In the genomic region with DNA sequence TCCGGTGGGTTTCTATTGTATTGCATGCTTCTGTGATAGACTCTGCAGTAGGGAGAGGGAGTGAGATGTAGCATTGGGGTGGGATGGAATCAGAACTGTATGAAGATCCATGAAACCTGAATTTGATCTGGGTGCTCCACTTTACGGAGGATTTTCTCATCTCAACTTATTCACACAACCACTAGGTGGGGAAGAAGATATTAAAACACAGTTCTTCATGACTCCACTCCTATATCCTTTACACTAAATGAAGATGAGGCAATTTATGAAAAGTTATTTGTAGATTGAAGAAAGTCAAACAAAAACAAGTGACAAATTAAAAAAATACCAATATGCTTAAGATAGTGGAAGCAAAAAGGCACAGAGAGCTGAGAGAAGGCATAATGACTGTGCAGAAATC, we compare ENCODE assay signal across 15 cellular contexts.
DNase-seq lines count a peak whose midpoint lies in the region; ATAC-seq, FAIRE-seq and TF ChIP-seq lines count a peak whose summit lies in the region.
"Had no signal": no experiment of that assay in that cellular context is flagged by ENCODE, and none has a peak within 500 bp of the region (broad histone marks: within the 10 kb centered on the region; RNA-seq: fewer than 3 reads in every experiment).

No MANE protein-coding gene starts in this region.

- 71 to 74% (median 72%) methylated on average over 2 of the region's 2 CpGs for WGBS in small intestine, 3 donors

- H3K4me1 Mint-ChIP-seq in HFFc6 (ENCODE audit: low read depth) = no peaks in the 10 kb centered on the region
- H3K4me1 Mint-ChIP-seq: activated B cell treated with CpG ODN at 0.5 μM for 24 hours had no signal

- POLR2A ChIA-PET in AG04450 (lab: Yijun Ruan, JAX) = no interaction called here

- peaks cover 1% of the 10 kb centered on the region for H3K27me3 Mint-ChIP-seq in HFFc6 (ENCODE audit: insufficient read depth)

- peaks cover 5% of the 10 kb centered on the region; the same call in 1 of the 2 replicates for H3K9me3 Mint-ChIP-seq in HFFc6
- H3K9me3 Mint-ChIP-seq: activated B cell treated with CpG ODN at 0.5 μM for 24 hours had no signal

- H3K4me3 Mint-ChIP-seq in HFFc6 = no peak overlapping the region
- H3K4me3 Mint-ChIP-seq: activated B cell treated with CpG ODN at 0.5 μM for 24 hours had no signal

- H3K4me3 ChIP-seq in AG04450 (ENCODE audit: low read depth, low read length) = no peak overlapping the region
- H3K4me3 ChIP-seq in small intestine (ENCODE audit: low read depth in 1 of 2, low read length in 2 of 2) = no peak overlapping the region
- H3K4me3 ChIP-seq: BLaER1 treated with 17β-estradiol and CSF1 and Interleukin-3, amounts not matched to agents 10 nM and 100 nM; lung; right lobe of liver; tibial artery had no signal

- ATAC-seq in SK-N-SH treated with all-trans-retinoic acid at 6 μM for 48 hours (peak; percentile 52; the same call in 2 of the 3 replicates), foreskin keratinocyte (no peak), GM21447 (IDR thresholded peaks at IDR 0.05; ENCODE audit: unreplicated experiment) (no peak)
- ATAC-seq: right lobe of liver had no signal

- no peak overlapping the region for H3K27ac ChIP-seq in AG04450 (ENCODE audit: low read depth, low read length)
- no peak overlapping the region for H3K27ac ChIP-seq in foreskin keratinocyte
- no peak overlapping the region for H3K27ac ChIP-seq in small intestine (ENCODE audit: low read depth in 1 of 2, low read length in 1 of 2)
- H3K27ac ChIP-seq: BLaER1 treated with 17β-estradiol and CSF1 and Interleukin-3, amounts not matched to agents 10 nM and 100 nM; right lobe of liver; tibial artery had no signal

- CTCF ChIA-PET in AG04450 (lab: Charles Lee) = interaction anchor here (1.1 to 2.0 kb wide), 5 partner anchors 17 to 1606 kb away, joined by 3 to 5 read pairs (median 5); no protein-coding TSS in a partner anchor

- H3K27me3 ChIP-seq in AG04450 (ENCODE audit: control insufficient read depth, insufficient read depth, low read length) (no peaks in the 10 kb centered on the region), foreskin keratinocyte (no peaks in the 10 kb centered on the region), small intestine (ENCODE audit: control insufficient read depth in 2 of 2, insufficient read depth in 2 of 2, low read length in 2 of 2) (no peaks in the 10 kb centered on the region)
- H3K27me3 ChIP-seq: BLaER1 treated with 17β-estradiol and CSF1 and Interleukin-3, amounts not matched to agents 10 nM and 100 nM; right lobe of liver; tibial artery had no signal

- no peak overlapping the region for H3K27ac Mint-ChIP-seq in HFFc6
- H3K27ac Mint-ChIP-seq: activated B cell treated with CpG ODN at 0.5 μM for 24 hours had no signal

- H3K9me3 ChIP-seq in AG04450 (ENCODE audit: control insufficient read depth, insufficient read depth, low read length) (no peaks in the 10 kb centered on the region), small intestine (ENCODE audit: control insufficient read depth, low read depth) (no peaks in the 10 kb centered on the region)
- H3K9me3 ChIP-seq: BLaER1 treated with 17β-estradiol and CSF1 and Interleukin-3, amounts not matched to agents 10 nM and 100 nM; right lobe of liver; tibial artery had no signal

- H3K36me3 ChIP-seq in small intestine (ENCODE audit: control insufficient read depth in 2 of 2, insufficient read depth in 2 of 2, low read length in 2 of 2) = no peaks in the 10 kb centered on the region
- H3K36me3 ChIP-seq: BLaER1 treated with 17β-estradiol and CSF1 and Interleukin-3, amounts not matched to agents 10 nM and 100 nM; right lobe of liver; tibial artery had no signal

- FAIRE-seq in small intestine (lab: Jason Lieb, UNC) = no peak
- FAIRE-seq: colon had no signal

- TF ChIP-seq CTCF in AG04450 (IDR thresholded peaks at IDR 0.05; ENCODE audit: low read depth, low read length) (peak; percentile 44), HFFc6 (IDR thresholded peaks at IDR 0.05) (peak; percentile 28), foreskin keratinocyte (conservative IDR thresholded peaks at IDR 0.05) (peak; percentile 48)

- DNase-seq in AG04450 (ENCODE audit: low read depth, low spot score) = no peak
- no peak for DNase-seq in HFFc6
- DNase-seq in foreskin keratinocyte = peak in 1 of 2 donors; percentile 17
- no peak for DNase-seq in small intestine
- no peak for DNase-seq in nucleus accumbens (lab: John Stamatoyannopoulos, UW)
- no peak for DNase-seq in midbrain (lab: John Stamatoyannopoulos, UW)
- DNase-seq: activated B cell treated with CpG ODN at 0.5 μM for 24 hours, NCI-H2029 treated with DMSO at 0.1 percent for 48 hours, right lobe of liver, tibial artery had no signal

- H3K4me1 ChIP-seq in foreskin keratinocyte = no peaks in the 10 kb centered on the region
- no peaks in the 10 kb centered on the region for H3K4me1 ChIP-seq in small intestine (ENCODE audit: control insufficient read depth in 2 of 2, insufficient read depth in 1 of 2, low read depth in 1 of 2, low read length in 1 of 2)
- H3K4me1 ChIP-seq: BLaER1 treated with 17β-estradiol and CSF1 and Interleukin-3, amounts not matched to agents 10 nM and 100 nM; right lobe of liver had no signal

- no peaks in the 10 kb centered on the region for H3K36me3 Mint-ChIP-seq in HFFc6 (ENCODE audit: low read depth)

TF ChIP-seq in SK-N-SH treated with all-trans-retinoic acid at 6 μM for 48 hours, 23 proteins besides CTCF, POLR2A, EP300 and RAD21 (continues in another document):
- TF ChIP-seq ZNF70 (CRISPR knock-in tag; IDR thresholded peaks at IDR 0.05) = no peak
- TF ChIP-seq, protein P1, sequence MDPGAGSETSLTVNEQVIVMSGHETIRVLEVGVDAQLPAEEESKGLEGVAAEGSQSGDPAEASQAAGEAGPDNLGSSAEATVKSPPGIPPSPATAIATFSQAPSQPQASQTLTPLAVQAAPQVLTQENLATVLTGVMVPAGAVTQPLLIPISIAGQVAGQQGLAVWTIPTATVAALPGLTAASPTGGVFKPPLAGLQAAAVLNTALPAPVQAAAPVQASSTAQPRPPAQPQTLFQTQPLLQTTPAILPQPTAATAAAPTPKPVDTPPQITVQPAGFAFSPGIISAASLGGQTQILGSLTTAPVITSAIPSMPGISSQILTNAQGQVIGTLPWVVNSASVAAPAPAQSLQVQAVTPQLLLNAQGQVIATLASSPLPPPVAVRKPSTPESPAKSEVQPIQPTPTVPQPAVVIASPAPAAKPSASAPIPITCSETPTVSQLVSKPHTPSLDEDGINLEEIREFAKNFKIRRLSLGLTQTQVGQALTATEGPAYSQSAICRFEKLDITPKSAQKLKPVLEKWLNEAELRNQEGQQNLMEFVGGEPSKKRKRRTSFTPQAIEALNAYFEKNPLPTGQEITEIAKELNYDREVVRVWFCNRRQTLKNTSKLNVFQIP (CRISPR knock-in tag; IDR thresholded peaks at IDR 0.05; ENCODE audit: borderline replicate concordance, low read depth) = no peak
- TF ChIP-seq, protein P2, sequence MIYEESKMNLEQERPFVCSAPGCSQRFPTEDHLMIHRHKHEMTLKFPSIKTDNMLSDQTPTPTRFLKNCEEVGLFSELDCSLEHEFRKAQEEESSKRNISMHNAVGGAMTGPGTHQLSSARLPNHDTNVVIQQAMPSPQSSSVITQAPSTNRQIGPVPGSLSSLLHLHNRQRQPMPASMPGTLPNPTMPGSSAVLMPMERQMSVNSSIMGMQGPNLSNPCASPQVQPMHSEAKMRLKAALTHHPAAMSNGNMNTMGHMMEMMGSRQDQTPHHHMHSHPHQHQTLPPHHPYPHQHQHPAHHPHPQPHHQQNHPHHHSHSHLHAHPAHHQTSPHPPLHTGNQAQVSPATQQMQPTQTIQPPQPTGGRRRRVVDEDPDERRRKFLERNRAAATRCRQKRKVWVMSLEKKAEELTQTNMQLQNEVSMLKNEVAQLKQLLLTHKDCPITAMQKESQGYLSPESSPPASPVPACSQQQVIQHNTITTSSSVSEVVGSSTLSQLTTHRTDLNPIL (CRISPR knock-in tag; IDR thresholded peaks at IDR 0.05; ENCODE audit: low read depth) = no peak
- no peak for TF ChIP-seq OSR1 (CRISPR knock-in tag; IDR thresholded peaks at IDR 0.05)
- TF ChIP-seq, protein P3, sequence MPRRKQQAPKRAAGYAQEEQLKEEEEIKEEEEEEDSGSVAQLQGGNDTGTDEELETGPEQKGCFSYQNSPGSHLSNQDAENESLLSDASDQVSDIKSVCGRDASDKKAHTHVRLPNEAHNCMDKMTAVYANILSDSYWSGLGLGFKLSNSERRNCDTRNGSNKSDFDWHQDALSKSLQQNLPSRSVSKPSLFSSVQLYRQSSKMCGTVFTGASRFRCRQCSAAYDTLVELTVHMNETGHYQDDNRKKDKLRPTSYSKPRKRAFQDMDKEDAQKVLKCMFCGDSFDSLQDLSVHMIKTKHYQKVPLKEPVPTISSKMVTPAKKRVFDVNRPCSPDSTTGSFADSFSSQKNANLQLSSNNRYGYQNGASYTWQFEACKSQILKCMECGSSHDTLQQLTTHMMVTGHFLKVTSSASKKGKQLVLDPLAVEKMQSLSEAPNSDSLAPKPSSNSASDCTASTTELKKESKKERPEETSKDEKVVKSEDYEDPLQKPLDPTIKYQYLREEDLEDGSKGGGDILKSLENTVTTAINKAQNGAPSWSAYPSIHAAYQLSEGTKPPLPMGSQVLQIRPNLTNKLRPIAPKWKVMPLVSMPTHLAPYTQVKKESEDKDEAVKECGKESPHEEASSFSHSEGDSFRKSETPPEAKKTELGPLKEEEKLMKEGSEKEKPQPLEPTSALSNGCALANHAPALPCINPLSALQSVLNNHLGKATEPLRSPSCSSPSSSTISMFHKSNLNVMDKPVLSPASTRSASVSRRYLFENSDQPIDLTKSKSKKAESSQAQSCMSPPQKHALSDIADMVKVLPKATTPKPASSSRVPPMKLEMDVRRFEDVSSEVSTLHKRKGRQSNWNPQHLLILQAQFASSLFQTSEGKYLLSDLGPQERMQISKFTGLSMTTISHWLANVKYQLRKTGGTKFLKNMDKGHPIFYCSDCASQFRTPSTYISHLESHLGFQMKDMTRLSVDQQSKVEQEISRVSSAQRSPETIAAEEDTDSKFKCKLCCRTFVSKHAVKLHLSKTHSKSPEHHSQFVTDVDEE (CRISPR knock-in tag; IDR thresholded peaks at IDR 0.05) = no peak
- TF ChIP-seq PPARA (CRISPR knock-in tag; IDR thresholded peaks at IDR 0.05; ENCODE audit: borderline replicate concordance) = no peak
- no peak for TF ChIP-seq ZFP3 (CRISPR knock-in tag; IDR thresholded peaks at IDR 0.05)
- no peak for TF ChIP-seq RARB (CRISPR knock-in tag; IDR thresholded peaks at IDR 0.05)
- TF ChIP-seq ZFP30 (CRISPR knock-in tag; IDR thresholded peaks at IDR 0.05) = no peak
- no peak for TF ChIP-seq BACH2 (CRISPR knock-in tag; IDR thresholded peaks at IDR 0.05; ENCODE audit: borderline replicate concordance)
- TF ChIP-seq ZC3H10 (CRISPR knock-in tag; IDR thresholded peaks at IDR 0.05) = no peak
- TF ChIP-seq ZNF8 (CRISPR knock-in tag; IDR thresholded peaks at IDR 0.05) = no peak
